Comparison of ENCODE assay signal across 1 cellular context in the genomic region with DNA sequence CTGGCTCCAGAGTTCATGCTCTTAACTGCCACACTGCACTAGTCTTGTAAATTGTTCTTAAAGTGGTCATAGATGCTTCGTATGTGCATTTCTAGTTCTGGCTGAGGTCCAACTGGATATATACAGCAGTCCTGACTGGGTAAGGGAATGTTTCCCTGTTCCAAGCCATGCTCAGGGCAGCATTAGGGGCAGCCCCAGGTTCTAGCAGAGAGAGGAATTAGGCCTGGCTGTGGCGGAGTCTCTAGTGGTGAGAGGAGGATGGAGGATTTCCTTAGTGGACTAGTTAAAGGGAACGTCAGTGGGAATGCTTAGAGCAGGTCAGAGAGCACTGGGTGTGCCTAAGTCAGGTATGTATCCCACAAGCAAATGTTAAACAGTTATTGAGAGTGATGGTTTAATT.
TF ChIP-seq lines count a peak whose summit lies in the region.

No MANE protein-coding gene starts in this region.

TF ChIP-seq in GM23338, 12 proteins besides CTCF, POLR2A, EP300 and RAD21 (continued from another document):
- no peak for TF ChIP-seq EZH2phosphoT487 (IDR thresholded peaks at IDR 0.05; ENCODE audit: unreplicated experiment)
- TF ChIP-seq CREB1 (CRISPR knock-in tag; IDR thresholded peaks at IDR 0.05; ENCODE audit: low read depth): no peak
- no peak for TF ChIP-seq STAT1 (IDR thresholded peaks at IDR 0.05; ENCODE audit: unreplicated experiment)
- no peak for TF ChIP-seq REST (IDR thresholded peaks at IDR 0.05; ENCODE audit: unreplicated experiment)
- no peak for TF ChIP-seq ZNF114 (CRISPR knock-in tag; IDR thresholded peaks at IDR 0.05)
- TF ChIP-seq, protein P1, sequence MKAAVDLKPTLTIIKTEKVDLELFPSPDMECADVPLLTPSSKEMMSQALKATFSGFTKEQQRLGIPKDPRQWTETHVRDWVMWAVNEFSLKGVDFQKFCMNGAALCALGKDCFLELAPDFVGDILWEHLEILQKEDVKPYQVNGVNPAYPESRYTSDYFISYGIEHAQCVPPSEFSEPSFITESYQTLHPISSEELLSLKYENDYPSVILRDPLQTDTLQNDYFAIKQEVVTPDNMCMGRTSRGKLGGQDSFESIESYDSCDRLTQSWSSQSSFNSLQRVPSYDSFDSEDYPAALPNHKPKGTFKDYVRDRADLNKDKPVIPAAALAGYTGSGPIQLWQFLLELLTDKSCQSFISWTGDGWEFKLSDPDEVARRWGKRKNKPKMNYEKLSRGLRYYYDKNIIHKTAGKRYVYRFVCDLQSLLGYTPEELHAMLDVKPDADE (IDR thresholded peaks at IDR 0.05): no peak
- TF ChIP-seq EZH2 (IDR thresholded peaks at IDR 0.05; ENCODE audit: low read depth, unreplicated experiment): no peak
